ENCODE assay signal across 14 cellular contexts in the genomic region with DNA sequence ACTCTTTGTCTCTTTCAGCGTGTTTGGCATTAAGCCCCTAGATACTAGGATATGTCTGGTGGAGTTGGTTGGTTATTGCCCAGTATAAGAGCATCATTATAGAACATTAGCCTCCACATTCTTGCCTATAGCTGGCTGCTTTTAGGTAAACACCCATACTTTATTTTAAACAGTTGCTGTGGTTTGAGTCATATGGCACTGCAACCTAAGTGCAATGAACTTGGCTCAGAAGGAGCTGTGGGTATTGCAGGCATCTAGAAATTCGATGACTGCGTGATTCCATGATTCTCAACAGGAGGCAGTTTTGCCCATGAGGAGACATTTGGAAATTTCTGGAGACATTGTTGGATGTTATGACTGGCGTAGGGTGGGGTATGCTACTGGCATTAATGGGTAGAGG. TPM values are rescaled to one million over a fixed set of nuclear protein-coding genes. Genes with fewer than 3 reads are reported as not detected.
"Had no signal": no experiment of that assay in that cellular context is flagged by ENCODE, and none has a peak within 500 bp of the region (broad histone marks: within the 10 kb centered on the region; RNA-seq: fewer than 3 reads in every experiment).

No MANE protein-coding gene starts in this region.

- H2AFZ ChIP-seq: hepatocyte had no signal

- H3K9me3 ChIP-seq: esophagus squamous epithelium, thoracic aorta had no signal

- H3K9me3 Mint-ChIP-seq: activated naive CD4-positive, alpha-beta T cell treated with anti-CD3 and anti-CD28 coated beads, Interleukin-2, amount 50 U/mL, for 72 hours; activated T-cell treated with anti-CD3 and anti-CD28 coated beads, Interleukin-2, amount 50 U/mL, for 24 hours; stimulated activated naive CD8-positive, alpha-beta T cell treated with anti-CD3 and anti-CD28 coated beads, Interleukin-15, Interleukin-2, amounts not matched to agents 100 ng/mL and 50 ng/mL, for 24 hours had no signal

- H3K4me3 ChIP-seq: esophagus squamous epithelium, hepatocyte, thoracic aorta had no signal

- ATAC-seq: activated CD8-positive, alpha-beta memory T cell treated with anti-CD3 and anti-CD28 coated beads, Interleukin-2, amount 10 ng/mL, durations not matched to agents 7 days and 5 days had no signal

- H3K4me3 Mint-ChIP-seq: activated CD8-positive, alpha-beta memory T cell treated with anti-CD3 and anti-CD28 coated beads, Interleukin-2, amount 10 ng/mL, durations not matched to agents 7 days and 5 days; activated T-cell treated with anti-CD3 and anti-CD28 coated beads, Interleukin-2, amount 50 U/mL, for 24 hours; stimulated activated naive CD8-positive, alpha-beta T cell treated with anti-CD3 and anti-CD28 coated beads, Interleukin-15, Interleukin-2, amounts not matched to agents 100 ng/mL and 50 ng/mL, for 24 hours had no signal

- H3K36me3 ChIP-seq: brain microvascular endothelial cell, esophagus squamous epithelium, thoracic aorta had no signal

- H3K4me2 ChIP-seq: hepatocyte had no signal

- H3K27me3 ChIP-seq: brain microvascular endothelial cell, hepatocyte had no signal

- H3K27ac ChIP-seq: brain microvascular endothelial cell, esophagus squamous epithelium, hepatocyte, thoracic aorta had no signal

- H3K27ac Mint-ChIP-seq: activated CD8-positive, alpha-beta memory T cell treated with anti-CD3 and anti-CD28 coated beads, Interleukin-2, amount 10 ng/mL, durations not matched to agents 7 days and 5 days; activated naive CD4-positive, alpha-beta T cell treated with anti-CD3 and anti-CD28 coated beads, Interleukin-2, amount 50 U/mL, for 72 hours; activated T-cell treated with anti-CD3 and anti-CD28 coated beads, Interleukin-2, amount 50 U/mL, for 24 hours; stimulated activated naive CD8-positive, alpha-beta T cell treated with anti-CD3 and anti-CD28 coated beads, Interleukin-15, Interleukin-2, amounts not matched to agents 100 ng/mL and 50 ng/mL, for 24 hours had no signal

- DNase-seq: activated CD4-positive, alpha-beta T cell treated with anti-CD3 and anti-CD28 coated beads, Interleukin-2, amount 50 U/mL, for 4 hours; activated CD4-positive, CD25-positive, alpha-beta regulatory T cell treated with anti-CD3 and anti-CD28 coated beads, Interleukin-2, amount 50 U/mL, for 72 hours; activated CD8-positive, alpha-beta memory T cell treated with anti-CD3 and anti-CD28 coated beads, Interleukin-2, amount 10 ng/mL, durations not matched to agents 7 days and 5 days; activated effector memory CD4-positive, alpha-beta T cell treated with anti-CD3 and anti-CD28 coated beads, Interleukin-2, amount 50 U/mL, for 16 hours; activated T-cell treated with anti-CD3 and anti-CD28 coated beads, Interleukin-2, amount 50 U/mL, for 24 hours; amniotic stem cell; brain microvascular endothelial cell; esophagus squamous epithelium; kidney glomerular epithelial cell; stimulated activated CD4-positive, alpha-beta T cell treated with anti-CD3 and anti-CD28 coated beads, Interleukin-4, amount 100 ng/mL, for 24 hours had no signal

- H3K79me2 ChIP-seq: hepatocyte had no signal

RNA-seq across cellular contexts. Expression of a gene that starts 49.5 kb away (rescaled TPM):
- total RNA-seq: activated naive CD4-positive, alpha-beta T cell treated with anti-CD3 and anti-CD28 coated beads, Interleukin-2, amount 50 U/mL, for 72 hours had no signal
